8 cellular contexts compared by ENCODE assay signal in the genomic region with DNA sequence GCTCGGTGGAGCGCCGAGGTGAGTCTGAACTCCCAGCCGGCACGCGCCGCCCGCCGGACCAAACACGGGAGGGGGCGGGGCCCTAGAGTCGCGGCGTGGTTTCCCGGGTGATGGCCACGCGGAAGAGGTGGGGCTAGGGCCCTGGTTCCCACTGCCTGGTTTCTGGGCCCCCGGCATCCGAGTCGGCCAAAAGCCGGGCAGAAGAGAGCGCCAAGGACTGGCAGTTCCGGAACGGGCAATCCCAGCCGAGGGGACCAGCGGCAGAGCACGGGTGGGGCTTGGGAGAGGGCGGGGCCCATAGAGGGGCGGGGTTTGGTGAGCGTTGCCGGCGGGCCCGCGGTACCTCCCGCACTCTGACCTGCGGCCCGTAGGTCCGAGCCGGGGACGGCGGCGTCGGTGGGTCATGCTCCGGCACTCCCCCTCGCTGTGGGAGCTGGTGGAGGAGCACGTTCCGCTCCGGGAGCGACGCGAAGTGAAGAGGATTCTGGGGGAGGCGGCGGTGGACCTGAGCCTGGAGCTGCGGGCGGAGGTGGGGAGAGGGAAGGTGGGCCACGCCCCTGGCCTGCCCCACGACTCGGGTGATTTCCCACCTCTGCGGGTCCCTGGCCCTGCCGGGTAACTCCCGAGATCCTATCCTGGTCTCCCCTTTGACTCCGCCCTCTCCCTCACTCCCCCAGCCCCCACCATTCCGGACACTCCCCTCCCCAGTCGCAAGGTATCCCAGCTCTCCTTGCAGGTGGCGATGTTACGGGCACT. TPM values are rescaled to one million over a fixed set of nuclear protein-coding genes. Genes with fewer than 3 reads are reported as not detected.
DNase-seq lines count a peak whose midpoint lies in the region; ATAC-seq and TF ChIP-seq lines count a peak whose summit lies in the region.

A gene (plus strand): TSS at position 124 of the 756 bp plus-strand sequence. CDS start 280 bp downstream, at position 404.

- H4K20me1 ChIP-seq in OCI-LY3 (ENCODE audit: insufficient read depth, low read length) = no peaks in the 10 kb centered on the region

- peak within 1 kb of the TSS; percentile 74 for H2AFZ ChIP-seq in OCI-LY3 (ENCODE audit: low read depth, low read length)

- H3K36me3 ChIP-seq in OCI-LY3 (replicated peaks; ENCODE audit: low read depth, low read length) (no peaks in the 10 kb centered on the region), muscle layer of colon (ENCODE audit: insufficient read depth, low read length) (no peaks in the 10 kb centered on the region)

- peak within 1 kb of the TSS; percentile 99 for H3K4me2 ChIP-seq in OCI-LY3 (ENCODE audit: low read length)

- H3K27ac ChIP-seq in OCI-LY3 (ENCODE audit: low read length) = no peak within 1 kb of the TSS
- peak within 1 kb of the TSS; percentile 75 for H3K27ac ChIP-seq in muscle layer of colon (ENCODE audit: low read depth, low read length)

- no peaks in the 10 kb centered on the region for H3K9me3 ChIP-seq in OCI-LY3 (ENCODE audit: insufficient read depth, low read length)
- no peaks in the 10 kb centered on the region for H3K9me3 ChIP-seq in muscle layer of colon (ENCODE audit: low read length)

- no peak for TF ChIP-seq CTCF in OCI-LY3 (IDR thresholded peaks at IDR 0.05; ENCODE audit: low read depth, low read length)

- H3K79me2 ChIP-seq in OCI-LY3 (ENCODE audit: low read length) = no peaks in the 10 kb centered on the region

- peak; percentile 84 for DNase-seq in CD1c-positive myeloid dendritic cell (ENCODE audit: extremely low spot score)
- peak; percentile 74 for DNase-seq in HPDE6-E6E7 (ENCODE audit: extremely low spot score)
- DNase-seq in activated T-cell treated with anti-CD3 and anti-CD28 coated beads, Interleukin-2, amount 50 U/mL, for 1 hour = peak; percentile 79
- peak; percentile 53 for DNase-seq in stimulated activated CD8-positive, alpha-beta memory T cell treated with anti-CD3 and anti-CD28 coated beads, Interleukin-7, amount 100 ng/mL, for 24 hours (ENCODE audit: low read depth)

- H3K4me1 ChIP-seq in OCI-LY3 (ENCODE audit: low read length) (peaks cover 16% of the 10 kb centered on the region), muscle layer of colon (ENCODE audit: insufficient read depth, low read length) (peaks cover 16% of the 10 kb centered on the region)

- H3K4me3 ChIP-seq in OCI-LY3 (ENCODE audit: low read length) (peak within 1 kb of the TSS; percentile 84), muscle layer of colon (ENCODE audit: low read depth in 1 of 2, low read length in 2 of 2) (peak within 1 kb of the TSS; percentile 63 to 79)

- ATAC-seq in GM19438 (IDR thresholded peaks at IDR 0.05; ENCODE audit: low read depth, unreplicated experiment) (peak; percentile 76), esophagus mucosa (peak; percentile 77)

- H3K9ac ChIP-seq in OCI-LY3 (ENCODE audit: low read length) = peak within 1 kb of the TSS; percentile 65
- H3K9ac ChIP-seq in muscle layer of colon (ENCODE audit: low read length) = peak within 1 kb of the TSS; percentile 57

- H3K27me3 ChIP-seq in OCI-LY3 (ENCODE audit: low read depth, low read length) (no peaks in the 10 kb centered on the region), muscle layer of colon (ENCODE audit: control insufficient read depth in 1 of 2, insufficient read depth in 2 of 2, low read length in 2 of 2) (no peaks in the 10 kb centered on the region)

RNA-seq across cellular contexts. Expression of the gene that starts here (rescaled TPM):
- total RNA-seq in esophagus mucosa = 4.0 TPM
